Comparison of ENCODE assay signal across 1 cellular context in genomic region chr7:66682350-66683093, GRCh38.
TF ChIP-seq lines count a peak whose summit lies in the region.

No MANE protein-coding gene starts in this region.

TF ChIP-seq in GM12878, 131 proteins besides CTCF, POLR2A, EP300 and RAD21 (continued from another document):
- TF ChIP-seq IKZF1 (conservative IDR thresholded peaks at IDR 0.05) (peak; percentile 97), CHD1 (IDR thresholded peaks at IDR 0.05; ENCODE audit: low read depth, low read length) (no peak), EED (IDR thresholded peaks at IDR 0.05; ENCODE audit: low read depth) (0 out of 2 replicates have a peak, but pooled peaks have one; percentile 37)
